ENCODE assay signal across 1 cellular context in the genomic region with DNA sequence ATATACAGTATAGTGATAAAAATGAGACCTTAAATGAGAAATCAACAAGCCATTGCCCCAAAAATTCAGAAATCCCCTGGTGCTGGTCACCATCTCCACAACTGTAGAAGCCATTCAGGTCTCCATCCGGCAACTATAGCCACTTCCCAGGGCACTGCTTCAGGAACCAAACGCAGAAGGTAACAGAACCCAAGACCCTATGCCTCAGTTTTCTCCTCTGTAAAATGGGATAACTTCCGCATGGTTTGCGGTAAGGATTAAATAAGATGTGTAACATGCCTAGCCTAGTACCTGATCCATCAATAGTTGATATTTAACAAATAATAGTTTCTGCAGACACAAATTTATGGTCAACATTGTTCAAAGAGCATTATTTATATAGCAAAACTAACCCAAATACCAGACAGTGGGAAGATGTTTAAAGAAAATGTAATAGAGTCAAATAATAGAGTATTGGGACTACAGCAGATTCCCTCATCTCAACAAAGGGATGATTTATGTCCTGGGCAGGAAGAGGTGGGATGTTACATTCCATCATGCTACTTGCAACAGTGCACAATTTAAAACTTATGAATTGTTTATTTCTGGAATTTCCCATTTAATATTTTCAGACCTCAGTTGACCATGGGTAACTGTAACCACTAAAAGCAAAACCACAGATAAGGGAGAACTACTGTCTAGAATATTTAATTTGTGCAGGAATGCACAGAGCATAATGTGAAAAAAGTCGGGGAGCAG.
TF ChIP-seq lines count a peak whose summit lies in the region.

No MANE protein-coding gene starts in this region.

TF ChIP-seq in WTC11, 78 proteins besides CTCF, POLR2A, EP300 and RAD21 (continued from another document):
- TF ChIP-seq, protein P1, sequence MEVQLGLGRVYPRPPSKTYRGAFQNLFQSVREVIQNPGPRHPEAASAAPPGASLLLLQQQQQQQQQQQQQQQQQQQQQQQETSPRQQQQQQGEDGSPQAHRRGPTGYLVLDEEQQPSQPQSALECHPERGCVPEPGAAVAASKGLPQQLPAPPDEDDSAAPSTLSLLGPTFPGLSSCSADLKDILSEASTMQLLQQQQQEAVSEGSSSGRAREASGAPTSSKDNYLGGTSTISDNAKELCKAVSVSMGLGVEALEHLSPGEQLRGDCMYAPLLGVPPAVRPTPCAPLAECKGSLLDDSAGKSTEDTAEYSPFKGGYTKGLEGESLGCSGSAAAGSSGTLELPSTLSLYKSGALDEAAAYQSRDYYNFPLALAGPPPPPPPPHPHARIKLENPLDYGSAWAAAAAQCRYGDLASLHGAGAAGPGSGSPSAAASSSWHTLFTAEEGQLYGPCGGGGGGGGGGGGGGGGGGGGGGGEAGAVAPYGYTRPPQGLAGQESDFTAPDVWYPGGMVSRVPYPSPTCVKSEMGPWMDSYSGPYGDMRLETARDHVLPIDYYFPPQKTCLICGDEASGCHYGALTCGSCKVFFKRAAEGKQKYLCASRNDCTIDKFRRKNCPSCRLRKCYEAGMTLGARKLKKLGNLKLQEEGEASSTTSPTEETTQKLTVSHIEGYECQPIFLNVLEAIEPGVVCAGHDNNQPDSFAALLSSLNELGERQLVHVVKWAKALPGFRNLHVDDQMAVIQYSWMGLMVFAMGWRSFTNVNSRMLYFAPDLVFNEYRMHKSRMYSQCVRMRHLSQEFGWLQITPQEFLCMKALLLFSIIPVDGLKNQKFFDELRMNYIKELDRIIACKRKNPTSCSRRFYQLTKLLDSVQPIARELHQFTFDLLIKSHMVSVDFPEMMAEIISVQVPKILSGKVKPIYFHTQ (CRISPR knock-in tag; IDR thresholded peaks at IDR 0.05): no peak
- TF ChIP-seq RORB (CRISPR knock-in tag; IDR thresholded peaks at IDR 0.05) (no peak), IRF2 (CRISPR knock-in tag; IDR thresholded peaks at IDR 0.05; ENCODE audit: borderline replicate concordance, low read depth) (no peak), TCF7 (CRISPR knock-in tag; IDR thresholded peaks at IDR 0.05; ENCODE audit: low read depth) (no peak), SP1 (CRISPR knock-in tag; conservative IDR thresholded peaks at IDR 0.05) (no peak), SMAD4 (CRISPR knock-in tag; IDR thresholded peaks at IDR 0.05) (no peak), ZNF121 (CRISPR knock-in tag; IDR thresholded peaks at IDR 0.05) (no peak), NR3C1 (CRISPR knock-in tag; conservative IDR thresholded peaks at IDR 0.05; ENCODE audit: low read depth) (no peak), ZNF396 (CRISPR knock-in tag; IDR thresholded peaks at IDR 0.05; ENCODE audit: borderline replicate concordance) (no peak)
- TF ChIP-seq, protein P2, sequence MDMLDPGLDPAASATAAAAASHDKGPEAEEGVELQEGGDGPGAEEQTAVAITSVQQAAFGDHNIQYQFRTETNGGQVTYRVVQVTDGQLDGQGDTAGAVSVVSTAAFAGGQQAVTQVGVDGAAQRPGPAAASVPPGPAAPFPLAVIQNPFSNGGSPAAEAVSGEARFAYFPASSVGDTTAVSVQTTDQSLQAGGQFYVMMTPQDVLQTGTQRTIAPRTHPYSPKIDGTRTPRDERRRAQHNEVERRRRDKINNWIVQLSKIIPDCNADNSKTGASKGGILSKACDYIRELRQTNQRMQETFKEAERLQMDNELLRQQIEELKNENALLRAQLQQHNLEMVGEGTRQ (CRISPR knock-in tag; IDR thresholded peaks at IDR 0.05): no peak
- TF ChIP-seq, protein P3, sequence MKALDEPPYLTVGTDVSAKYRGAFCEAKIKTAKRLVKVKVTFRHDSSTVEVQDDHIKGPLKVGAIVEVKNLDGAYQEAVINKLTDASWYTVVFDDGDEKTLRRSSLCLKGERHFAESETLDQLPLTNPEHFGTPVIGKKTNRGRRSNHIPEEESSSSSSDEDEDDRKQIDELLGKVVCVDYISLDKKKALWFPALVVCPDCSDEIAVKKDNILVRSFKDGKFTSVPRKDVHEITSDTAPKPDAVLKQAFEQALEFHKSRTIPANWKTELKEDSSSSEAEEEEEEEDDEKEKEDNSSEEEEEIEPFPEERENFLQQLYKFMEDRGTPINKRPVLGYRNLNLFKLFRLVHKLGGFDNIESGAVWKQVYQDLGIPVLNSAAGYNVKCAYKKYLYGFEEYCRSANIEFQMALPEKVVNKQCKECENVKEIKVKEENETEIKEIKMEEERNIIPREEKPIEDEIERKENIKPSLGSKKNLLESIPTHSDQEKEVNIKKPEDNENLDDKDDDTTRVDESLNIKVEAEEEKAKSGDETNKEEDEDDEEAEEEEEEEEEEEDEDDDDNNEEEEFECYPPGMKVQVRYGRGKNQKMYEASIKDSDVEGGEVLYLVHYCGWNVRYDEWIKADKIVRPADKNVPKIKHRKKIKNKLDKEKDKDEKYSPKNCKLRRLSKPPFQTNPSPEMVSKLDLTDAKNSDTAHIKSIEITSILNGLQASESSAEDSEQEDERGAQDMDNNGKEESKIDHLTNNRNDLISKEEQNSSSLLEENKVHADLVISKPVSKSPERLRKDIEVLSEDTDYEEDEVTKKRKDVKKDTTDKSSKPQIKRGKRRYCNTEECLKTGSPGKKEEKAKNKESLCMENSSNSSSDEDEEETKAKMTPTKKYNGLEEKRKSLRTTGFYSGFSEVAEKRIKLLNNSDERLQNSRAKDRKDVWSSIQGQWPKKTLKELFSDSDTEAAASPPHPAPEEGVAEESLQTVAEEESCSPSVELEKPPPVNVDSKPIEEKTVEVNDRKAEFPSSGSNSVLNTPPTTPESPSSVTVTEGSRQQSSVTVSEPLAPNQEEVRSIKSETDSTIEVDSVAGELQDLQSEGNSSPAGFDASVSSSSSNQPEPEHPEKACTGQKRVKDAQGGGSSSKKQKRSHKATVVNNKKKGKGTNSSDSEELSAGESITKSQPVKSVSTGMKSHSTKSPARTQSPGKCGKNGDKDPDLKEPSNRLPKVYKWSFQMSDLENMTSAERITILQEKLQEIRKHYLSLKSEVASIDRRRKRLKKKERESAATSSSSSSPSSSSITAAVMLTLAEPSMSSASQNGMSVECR (CRISPR knock-in tag; IDR thresholded peaks at IDR 0.05; ENCODE audit: borderline replicate concordance): no peak
- TF ChIP-seq, protein P4, sequence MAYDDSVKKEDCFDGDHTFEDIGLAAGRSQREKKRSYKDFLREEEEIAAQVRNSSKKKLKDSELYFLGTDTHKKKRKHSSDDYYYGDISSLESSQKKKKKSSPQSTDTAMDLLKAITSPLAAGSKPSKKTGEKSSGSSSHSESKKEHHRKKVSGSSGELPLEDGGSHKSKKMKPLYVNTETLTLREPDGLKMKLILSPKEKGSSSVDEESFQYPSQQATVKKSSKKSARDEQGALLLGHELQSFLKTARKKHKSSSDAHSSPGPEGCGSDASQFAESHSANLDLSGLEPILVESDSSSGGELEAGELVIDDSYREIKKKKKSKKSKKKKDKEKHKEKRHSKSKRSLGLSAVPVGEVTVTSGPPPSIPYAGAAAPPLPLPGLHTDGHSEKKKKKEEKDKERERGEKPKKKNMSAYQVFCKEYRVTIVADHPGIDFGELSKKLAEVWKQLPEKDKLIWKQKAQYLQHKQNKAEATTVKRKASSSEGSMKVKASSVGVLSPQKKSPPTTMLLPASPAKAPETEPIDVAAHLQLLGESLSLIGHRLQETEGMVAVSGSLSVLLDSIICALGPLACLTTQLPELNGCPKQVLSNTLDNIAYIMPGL (CRISPR knock-in tag; IDR thresholded peaks at IDR 0.05): no peak
- TF ChIP-seq, protein P5, sequence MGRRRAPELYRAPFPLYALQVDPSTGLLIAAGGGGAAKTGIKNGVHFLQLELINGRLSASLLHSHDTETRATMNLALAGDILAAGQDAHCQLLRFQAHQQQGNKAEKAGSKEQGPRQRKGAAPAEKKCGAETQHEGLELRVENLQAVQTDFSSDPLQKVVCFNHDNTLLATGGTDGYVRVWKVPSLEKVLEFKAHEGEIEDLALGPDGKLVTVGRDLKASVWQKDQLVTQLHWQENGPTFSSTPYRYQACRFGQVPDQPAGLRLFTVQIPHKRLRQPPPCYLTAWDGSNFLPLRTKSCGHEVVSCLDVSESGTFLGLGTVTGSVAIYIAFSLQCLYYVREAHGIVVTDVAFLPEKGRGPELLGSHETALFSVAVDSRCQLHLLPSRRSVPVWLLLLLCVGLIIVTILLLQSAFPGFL (CRISPR knock-in tag; IDR thresholded peaks at IDR 0.05; ENCODE audit: borderline replicate concordance): no peak
- TF ChIP-seq, protein P6, sequence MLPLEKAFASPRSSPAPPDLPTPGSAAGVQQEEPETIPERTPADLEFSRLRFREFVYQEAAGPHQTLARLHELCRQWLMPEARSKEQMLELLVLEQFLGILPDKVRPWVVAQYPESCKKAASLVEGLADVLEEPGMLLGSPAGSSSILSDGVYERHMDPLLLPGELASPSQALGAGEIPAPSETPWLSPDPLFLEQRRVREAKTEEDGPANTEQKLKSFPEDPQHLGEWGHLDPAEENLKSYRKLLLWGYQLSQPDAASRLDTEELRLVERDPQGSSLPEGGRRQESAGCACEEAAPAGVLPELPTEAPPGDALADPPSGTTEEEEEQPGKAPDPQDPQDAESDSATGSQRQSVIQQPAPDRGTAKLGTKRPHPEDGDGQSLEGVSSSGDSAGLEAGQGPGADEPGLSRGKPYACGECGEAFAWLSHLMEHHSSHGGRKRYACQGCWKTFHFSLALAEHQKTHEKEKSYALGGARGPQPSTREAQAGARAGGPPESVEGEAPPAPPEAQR (CRISPR knock-in tag; IDR thresholded peaks at IDR 0.05): no peak
